ENCODE assay signal across 8 cellular contexts in genomic region chr19:29845576-29846176, GRCh38. TPM values are rescaled to one million over a fixed set of nuclear protein-coding genes. Genes with fewer than 3 reads are reported as not detected.
DNase-seq lines count a peak whose midpoint lies in the region; ATAC-seq and TF ChIP-seq lines count a peak whose summit lies in the region.

No MANE protein-coding gene starts in this region.

- DNase-seq in activated T-cell treated with anti-CD3 and anti-CD28 coated beads for 48 hours (ENCODE audit: low read depth) (peak; percentile 39), NCI-H345 treated with DMSO at 0.1 percent for 48 hours (lab: John Stamatoyannopoulos, UW; ENCODE audit: unreplicated experiment) (peak; percentile 55), glutamatergic neuron (no peak), pons (ENCODE audit: low spot score) (peak; percentile 40), T1000 (lab: John Stamatoyannopoulos, UW) (no peak)
- no peak for DNase-seq in activated T-cell treated with anti-CD3 and anti-CD28 coated beads, Interleukin-2, amount 50 U/mL, for 1 hour
- DNase-seq in activated T-helper 9 cell treated with anti-CD3 and anti-CD28 coated beads, Interleukin-2, amount 50 U/mL, for 16 hours (ENCODE audit: low read depth) = peak; percentile 15

- peaks cover 4% of the 10 kb centered on the region for H3K27me3 Mint-ChIP-seq in glutamatergic neuron (ENCODE audit: unreplicated experiment)

- H3K36me3 Mint-ChIP-seq in glutamatergic neuron (ENCODE audit: unreplicated experiment) = no peaks in the 10 kb centered on the region

- H3K4me1 Mint-ChIP-seq in glutamatergic neuron (ENCODE audit: low read depth, unreplicated experiment) = peaks cover 7% of the 10 kb centered on the region

- peak overlapping the region; percentile 97 for H3K4me3 Mint-ChIP-seq in glutamatergic neuron (ENCODE audit: unreplicated experiment)

- peaks cover 9% of the 10 kb centered on the region for H3K9me3 Mint-ChIP-seq in glutamatergic neuron (ENCODE audit: unreplicated experiment)

- H3K27ac Mint-ChIP-seq in glutamatergic neuron (ENCODE audit: unreplicated experiment) = peak overlapping the region; percentile 53

- no peak for ATAC-seq in HG03460 (IDR thresholded peaks at IDR 0.05; ENCODE audit: unreplicated experiment)

- TF ChIP-seq CTCF in glutamatergic neuron (IDR thresholded peaks at IDR 0.05; ENCODE audit: partially characterized antibody, unreplicated experiment) = no peak

RNA-seq across cellular contexts. Expression of gene CCNE1, which starts 33.9 kb away (rescaled TPM):
- 6.4 TPM for total RNA-seq in glutamatergic neuron (ENCODE audit: unreplicated experiment)

Comparison
In these comparisons a context has a peak if more than half of its experiments do, and no peak if none do; other contexts are left out.
1. DNase-seq: peak in activated T-cell treated with anti-CD3 and anti-CD28 coated beads for 48 hours (single experiment), NCI-H345 treated with DMSO at 0.1 percent for 48 hours (single experiment), activated T-helper 9 cell treated with anti-CD3 and anti-CD28 coated beads, Interleukin-2, amount 50 U/mL, for 16 hours (single experiment) and pons (single experiment); none in activated T-cell treated with anti-CD3 and anti-CD28 coated beads, Interleukin-2, amount 50 U/mL, for 1 hour (single experiment), glutamatergic neuron (single experiment) and T1000 (single experiment).